ENCODE assay signal across 1 cellular context in genomic region chr14:24595046-24595808, GRCh38.
TF ChIP-seq lines count a peak whose summit lies in the region.

No MANE protein-coding gene starts in this region.

TF ChIP-seq in GM12878, 131 proteins besides CTCF, POLR2A, EP300 and RAD21:
- TF ChIP-seq MLLT1 (IDR thresholded peaks at IDR 0.05) (no peak), ZNF217 (IDR thresholded peaks at IDR 0.05) (no peak), E2F4 (IDR thresholded peaks at IDR 0.05; ENCODE audit: low read depth, low read length) (no peak), HDGF (IDR thresholded peaks at IDR 0.05) (no peak), CREM (IDR thresholded peaks at IDR 0.05; ENCODE audit: low read depth) (no peak), FOXK2 (IDR thresholded peaks at IDR 0.05) (no peak), LARP7 (IDR thresholded peaks at IDR 0.05) (no peak), CHD4 (IDR thresholded peaks at IDR 0.05) (no peak), YY1 (IDR thresholded peaks at IDR 0.05; ENCODE audit: low read depth, low read length) (no peak), ZNF687 (IDR thresholded peaks at IDR 0.05) (no peak), HDAC2 (IDR thresholded peaks at IDR 0.05) (no peak)
